8 cellular contexts compared by ENCODE assay signal in genomic region chr18:32091325-32091723, GRCh38. TPM values are rescaled to one million over a fixed set of nuclear protein-coding genes. Genes with fewer than 3 reads are reported as not detected.
DNase-seq lines count a peak whose midpoint lies in the region; ATAC-seq and TF ChIP-seq lines count a peak whose summit lies in the region.

No MANE protein-coding gene starts in this region.

- peak overlapping the region; percentile 96 for H3K27ac Mint-ChIP-seq in activated CD8-positive, alpha-beta T cell treated with anti-CD3 and anti-CD28 coated beads for 36 hours

- TF ChIP-seq CTCF in HCT116 (IDR thresholded peaks at IDR 0.05 in 2 of 3, conservative IDR thresholded peaks at IDR 0.05 in 1 of 3; ENCODE audit: borderline replicate concordance in 1 of 3, insufficient read depth in 1 of 3, low read depth in 2 of 3, low read length in 2 of 3), result no peak
- TF ChIP-seq CTCF in activated CD8-positive, alpha-beta T cell treated with anti-CD3 and anti-CD28 coated beads for 36 hours (IDR thresholded peaks at IDR 0.05), result no peak
- no peak for TF ChIP-seq CTCF in spleen (IDR thresholded peaks at IDR 0.05 in 8 of 11, conservative IDR thresholded peaks at IDR 0.05 in 3 of 11)

- peaks cover 19 to 51% of the 10 kb centered on the region in 2 experiments for H3K4me1 ChIP-seq in HCT116 (ENCODE audit: control insufficient read depth in 1 of 2, insufficient read depth in 2 of 2, low read length in 2 of 2)
- H3K4me1 ChIP-seq in iPS DF 6.9 (ENCODE audit: control insufficient read depth, insufficient read depth, low read length), result no peaks in the 10 kb centered on the region
- H3K4me1 ChIP-seq in spleen, result peaks cover 25 to 60% (median 49%) of the 10 kb centered on the region in 6 donors

- WGBS in iPS DF 6.9 (ENCODE audit: insufficient coverage, insufficient read length), result no CpG with 5 or more reads among the region's 7 CpGs
- WGBS in spleen, 5 donors, result 38 to 42% (median 39%) methylated on average over 7 of the region's 7 CpGs

- CTCF ChIA-PET in HCT116 (lab: Charles Lee), result interaction anchor here (0.9 kb wide), 1 partner anchor 19 kb away, joined by 5 read pairs; no protein-coding TSS in a partner anchor
- CTCF ChIA-PET in activated CD8-positive, alpha-beta T cell treated with anti-CD3 and anti-CD28 coated beads for 36 hours (lab: Charles Lee), result interaction anchor here (1.2 to 4.4 kb wide), 3 partner anchors 15 to 72 kb away, joined by 4 to 13 read pairs (median 4); partner anchors contain the start of gene RNF125

- no peak for ATAC-seq in HCT116
- no peak for ATAC-seq in activated CD8-positive, alpha-beta T cell treated with anti-CD3 and anti-CD28 coated beads for 36 hours
- ATAC-seq in GM19328 (IDR thresholded peaks at IDR 0.05; ENCODE audit: unreplicated experiment), result no peak
- ATAC-seq in GM21723 (IDR thresholded peaks at IDR 0.05; ENCODE audit: unreplicated experiment), result no peak
- ATAC-seq in GM21515 (IDR thresholded peaks at IDR 0.05; ENCODE audit: unreplicated experiment), result no peak

- DNase-seq in HCT116 (ENCODE audit: low read depth, low spot score), result no peak
- DNase-seq in activated CD8-positive, alpha-beta T cell treated with anti-CD3 and anti-CD28 coated beads for 36 hours, result no peak
- no peak for DNase-seq in iPS DF 6.9 (ENCODE audit: low read depth, low spot score)
- no peak for DNase-seq in spleen
- no peak for DNase-seq in DMS53 treated with DMSO at 0.1 percent for 48 hours (lab: John Stamatoyannopoulos, UW; ENCODE audit: unreplicated experiment)

- H3K4me3 Mint-ChIP-seq in activated CD8-positive, alpha-beta T cell treated with anti-CD3 and anti-CD28 coated beads for 36 hours, result peak overlapping the region; percentile 97

- TF ChIP-seq POLR2A in HCT116 (IDR thresholded peaks at IDR 0.05; ENCODE audit: borderline replicate concordance, extremely low read depth, insufficient read depth, insufficient read length) (no peak), spleen (IDR thresholded peaks at IDR 0.05) (no peak)

- H3K4me1 Mint-ChIP-seq in activated CD8-positive, alpha-beta T cell treated with anti-CD3 and anti-CD28 coated beads for 36 hours (ENCODE audit: low read depth), result peaks cover 40% of the 10 kb centered on the region

- H4K20me1 ChIP-seq in HCT116 (ENCODE audit: insufficient read depth), result peaks cover 8% of the 10 kb centered on the region; the same call in 1 of the 2 replicates

- peaks cover 31% of the 10 kb centered on the region for H3K36me3 Mint-ChIP-seq in activated CD8-positive, alpha-beta T cell treated with anti-CD3 and anti-CD28 coated beads for 36 hours (ENCODE audit: low read depth)

- H2AFZ ChIP-seq in HCT116 (ENCODE audit: low read depth, low read length, poor library complexity, severe bottlenecking), result peak overlapping the region; percentile 56

- BruUV-seq in HCT116 (replicated peaks; lab: Mats Ljungman, UMichigan), result TSS peak; percentile 73

- peak overlapping the region; percentile 91 for H3K9ac ChIP-seq in HCT116 (ENCODE audit: low read length)

- H3K36me3 ChIP-seq in HCT116 (ENCODE audit: control insufficient read depth in 1 of 2, insufficient read depth in 2 of 2, low read length in 2 of 2) (peaks cover 4 to 16% of the 10 kb centered on the region in 2 experiments; a peak in 3 of 4 replicates), iPS DF 6.9 (ENCODE audit: control insufficient read depth, insufficient read depth, low read length) (peaks cover 2% of the 10 kb centered on the region; the same call in 1 of the 2 replicates), spleen (peaks cover 0 to 21% (median 1%) of the 10 kb centered on the region in 6 donors)

- H3K27me3 ChIP-seq in HCT116 (ENCODE audit: insufficient read depth, low read length) (no peaks in the 10 kb centered on the region), iPS DF 6.9 (ENCODE audit: control insufficient read depth, insufficient read depth, low read length) (no peaks in the 10 kb centered on the region), spleen (replicated peaks in 1 of 7) (no peaks in the 10 kb centered on the region)

- no peaks in the 10 kb centered on the region for H3K9me2 ChIP-seq in HCT116 (ENCODE audit: insufficient read depth)

- H3K27me3 Mint-ChIP-seq in activated CD8-positive, alpha-beta T cell treated with anti-CD3 and anti-CD28 coated beads for 36 hours, result no peaks in the 10 kb centered on the region

- POLR2A ChIA-PET in HCT116 (lab: Charles Lee), result interaction anchor here (0.6 to 1.6 kb wide), 5 partner anchors 12 to 148 kb away, joined by 3 read pairs; partner anchors contain the start of gene TRAPPC8
- POLR2A ChIA-PET in activated CD8-positive, alpha-beta T cell treated with anti-CD3 and anti-CD28 coated beads for 36 hours (lab: Charles Lee), result interaction anchor here (0.6 to 3.2 kb wide), 17 partner anchors 9 to 147 kb away, joined by 3 to 54 read pairs (median 4); partner anchors contain the start of genes RNF125 and TRAPPC8

- intact Hi-C loops in HCT116 (cut with micrococcal nuclease), result no loop called here
- intact Hi-C loops in activated CD8-positive, alpha-beta T cell treated with anti-CD3 and anti-CD28 coated beads for 36 hours (cut with micrococcal nuclease), result loop anchor here (5.0 kb wide), 2 partner anchors 44 to 149 kb away; partner anchors contain the start of gene TRAPPC8
- intact Hi-C loops in spleen (cut with DNase I; ENCODE audit: low total_unique reads), result no loop called here

- H3K4me2 ChIP-seq in HCT116 (ENCODE audit: low read length), result peak overlapping the region; percentile 89

- peaks cover 39% of the 10 kb centered on the region for H3K79me2 ChIP-seq in HCT116 (ENCODE audit: insufficient read depth, low read length)

- H3K9me3 ChIP-seq in HCT116 (ENCODE audit: control insufficient read depth in 1 of 2, insufficient read depth in 1 of 2, low read depth in 1 of 2, low read length in 2 of 2) (no peaks in the 10 kb centered on the region), iPS DF 6.9 (ENCODE audit: control insufficient read depth, insufficient read depth, low read length) (no peaks in the 10 kb centered on the region), spleen (no peaks in the 10 kb centered on the region)

- RAD21 ChIA-PET in HCT116 (lab: Charles Lee; ENCODE audit: low non-redundant PET in 1 of 2, low total read pairs in 2 of 2, uncharacterized antibody in 2 of 2, unreplicated experiment in 2 of 2), result no interaction called here

- peak overlapping the region; percentile 100 for H3K27ac ChIP-seq in HCT116 (ENCODE audit: low read depth, low read length)
- H3K27ac ChIP-seq in iPS DF 6.9 (ENCODE audit: low read length), result no peak overlapping the region
- H3K27ac ChIP-seq in spleen, result peak overlapping the region; percentile 98 to 100 (median 100)

- peak overlapping the region; percentile 58 to 70 for H3K4me3 ChIP-seq in HCT116 (replicated peaks in 1 of 2; ENCODE audit: low read depth in 1 of 2, low read length in 2 of 2)
- H3K4me3 ChIP-seq in iPS DF 6.9 (ENCODE audit: low read length), result peak overlapping the region; percentile 45; the same call in 1 of the 2 replicates
- peak overlapping the region; percentile 45 to 98 (median 94) for H3K4me3 ChIP-seq in spleen

- no peak for TF ChIP-seq RAD21 in HCT116 (IDR thresholded peaks at IDR 0.05; ENCODE audit: low read depth)

- H3K9me3 Mint-ChIP-seq in activated CD8-positive, alpha-beta T cell treated with anti-CD3 and anti-CD28 coated beads for 36 hours, result no peaks in the 10 kb centered on the region

TF ChIP-seq in HCT116, 20 proteins besides CTCF, POLR2A, EP300 and RAD21 (continues in another document):
- TF ChIP-seq CBX3 (IDR thresholded peaks at IDR 0.05; ENCODE audit: low read depth), result no peak
- TF ChIP-seq EGR1 (IDR thresholded peaks at IDR 0.05; ENCODE audit: low read depth), result no peak
- no peak for TF ChIP-seq POLR2AphosphoS5 (IDR thresholded peaks at IDR 0.05; ENCODE audit: low read depth, low read length)
- TF ChIP-seq REST (IDR thresholded peaks at IDR 0.05; ENCODE audit: low read depth), result no peak
- no peak for TF ChIP-seq ELF1 (IDR thresholded peaks at IDR 0.05; ENCODE audit: borderline replicate concordance, low read depth)
- no peak for TF ChIP-seq FOSL1 (IDR thresholded peaks at IDR 0.05; ENCODE audit: low read depth)
- no peak for TF ChIP-seq YY1 (IDR thresholded peaks at IDR 0.05; ENCODE audit: extremely low read depth, insufficient replicate concordance, low read depth, low read length)
- no peak for TF ChIP-seq EZH2 (IDR thresholded peaks at IDR 0.05)

RNA-seq across cellular contexts. Expression of gene RNF138, which starts 0.3 kb away (rescaled TPM):
- total RNA-seq in HCT116 (2021; ENCODE audit: unreplicated experiment) (72.5 TPM), spleen (10 to 100 TPM; 30.3 to 57.1 (median 43.4) TPM)
- 42.3 and 42.7 TPM in 2 replicates for polyA plus RNA-seq in HCT116 (2012)
- total RNA-seq in activated CD8-positive, alpha-beta T cell treated with anti-CD3 and anti-CD28 coated beads for 36 hours, result 10 to 100 TPM; 86.0 to 89.5 TPM
- 10 to 100 TPM; 15.9 to 24.6 (median 17.3) TPM for polyA plus RNA-seq in spleen
